In the genomic region with DNA sequence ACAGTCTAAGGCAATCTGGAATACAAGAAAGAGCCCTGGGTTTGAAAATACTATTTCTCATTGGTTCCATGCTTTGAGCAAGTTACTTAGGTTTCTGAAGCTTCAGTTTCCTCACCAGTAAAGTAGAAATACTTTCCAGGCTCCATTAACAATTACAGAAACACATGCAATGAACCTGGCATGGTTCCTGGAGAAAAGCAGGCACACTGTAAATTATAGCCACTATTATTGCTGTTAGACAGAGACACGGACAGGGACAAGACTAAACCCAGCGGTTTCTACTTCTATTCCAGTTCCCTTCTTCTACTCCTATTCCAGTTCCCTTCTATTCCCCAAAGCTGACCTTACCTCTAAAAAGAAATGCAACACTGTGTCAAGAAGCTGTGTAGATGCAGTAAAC, we compare ENCODE assay signal across 25 cellular contexts. TPM values are rescaled to one million over a fixed set of nuclear protein-coding genes. Genes with fewer than 3 reads are reported as not detected.
DNase-seq lines count a peak whose midpoint lies in the region; ATAC-seq, FAIRE-seq and TF ChIP-seq lines count a peak whose summit lies in the region.
"Had no signal": no experiment of that assay in that cellular context is flagged by ENCODE, and none has a peak within 500 bp of the region (broad histone marks: within the 10 kb centered on the region; RNA-seq: fewer than 3 reads in every experiment).

No MANE protein-coding gene starts in this region.

- H3K4me1 Mint-ChIP-seq in stimulated activated memory B cell treated with anti-CD40 and anti-IgM and Interleukin-4, amounts not matched to agents 10 μg/mL and 1 μg/mL and 100 μg/mL, for 72 hours: peaks cover 62% of the 10 kb centered on the region

- H3K4me3 Mint-ChIP-seq in stimulated activated memory B cell treated with anti-CD40 and anti-IgM and Interleukin-4, amounts not matched to agents 10 μg/mL and 1 μg/mL and 100 μg/mL, for 72 hours: no peak overlapping the region
- H3K4me3 Mint-ChIP-seq: CD4-positive, CD25-positive, alpha-beta regulatory T cell; HFFc6 had no signal

- CTCF ChIA-PET in SK-N-SH (lab: Yijun Ruan, JAX): interaction anchor here (0.9 to 3.5 kb wide), 2 partner anchors 9 to 16 kb away, joined by 3 to 11 read pairs; no protein-coding TSS in a partner anchor

- H3K4me3 ChIP-seq in SK-N-SH (ENCODE audit: low read depth in 2 of 2, low read length in 1 of 2) (no peak overlapping the region), esophagus squamous epithelium (no peak overlapping the region)

- no peak overlapping the region for H3K9ac ChIP-seq in SK-N-SH

- 65% methylated on average over 2 of the region's 2 CpGs for WGBS in SK-N-SH (ENCODE audit: low lambda C conversion rate)
- WGBS in esophagus squamous epithelium, 2 donors: 14 to 45% methylated on average over 2 of the region's 2 CpGs

- TF ChIP-seq RAD21 in SK-N-SH (IDR thresholded peaks at IDR 0.05; ENCODE audit: low read length): no peak; the same call in 1 of the 2 replicates

- no peak for ATAC-seq in SK-N-SH treated with all-trans-retinoic acid at 6 μM for 48 hours
- ATAC-seq in stimulated activated memory B cell treated with anti-CD40 and anti-IgM and Interleukin-4, amounts not matched to agents 10 μg/mL and 1 μg/mL and 100 μg/mL, for 72 hours: no peak
- ATAC-seq: HepG2 had no signal

- intact Hi-C loops in esophagus squamous epithelium (cut with DNase I): no loop called here

- H3K27me3 ChIP-seq in SK-N-SH (ENCODE audit: insufficient read depth): no peaks in the 10 kb centered on the region
- H3K27me3 ChIP-seq in esophagus squamous epithelium: no peaks in the 10 kb centered on the region

- H3K27ac Mint-ChIP-seq in stimulated activated memory B cell treated with anti-CD40 and anti-IgM and Interleukin-4, amounts not matched to agents 10 μg/mL and 1 μg/mL and 100 μg/mL, for 72 hours: peak overlapping the region; percentile 48
- H3K27ac Mint-ChIP-seq: HFFc6 had no signal

- TF ChIP-seq EP300 in SK-N-SH (IDR thresholded peaks at IDR 0.05; ENCODE audit: borderline replicate concordance in 1 of 2, low read depth in 1 of 2, low read length in 1 of 2): peak in 1 of 2 experiments; percentile 51; a peak in 1 of 4 replicates

- FAIRE-seq in GM19239 (lab: Jason Lieb, UNC): peak; percentile 82
- FAIRE-seq: HepG2 had no signal

- H3K9me3 Mint-ChIP-seq in stimulated activated memory B cell treated with anti-CD40 and anti-IgM and Interleukin-4, amounts not matched to agents 10 μg/mL and 1 μg/mL and 100 μg/mL, for 72 hours: no peaks in the 10 kb centered on the region
- H3K9me3 Mint-ChIP-seq: CD4-positive, CD25-positive, alpha-beta regulatory T cell; HFFc6 had no signal

- H4K20me1 ChIP-seq in SK-N-SH (ENCODE audit: insufficient read depth): no peaks in the 10 kb centered on the region

- POLR2A ChIA-PET in SK-N-SH (lab: Yijun Ruan, JAX): no interaction called here

- no peaks in the 10 kb centered on the region for H3F3A ChIP-seq in SK-N-SH (replicated peaks; ENCODE audit: insufficient read depth)

- TF ChIP-seq CTCF in SK-N-SH (IDR thresholded peaks at IDR 0.05) (no peak), esophagus squamous epithelium (IDR thresholded peaks at IDR 0.05) (no peak)

- H2AFZ ChIP-seq in SK-N-SH (ENCODE audit: low read depth): no peak overlapping the region

- H3K36me3 ChIP-seq in SK-N-SH (replicated peaks in 1 of 2; ENCODE audit: control insufficient read depth in 1 of 2, insufficient read depth in 2 of 2, low read length in 1 of 2) (peaks cover 0 to 13% of the 10 kb centered on the region in 2 experiments), esophagus squamous epithelium (peaks cover 0 to 7% (median 0%) of the 10 kb centered on the region in 3 donors)

- H3K79me2 ChIP-seq in SK-N-SH (ENCODE audit: insufficient read depth): no peaks in the 10 kb centered on the region

- TF ChIP-seq POLR2A in esophagus squamous epithelium (IDR thresholded peaks at IDR 0.05): no peak

- no peak overlapping the region for H3K4me2 ChIP-seq in SK-N-SH

- H3K27me3 Mint-ChIP-seq in stimulated activated memory B cell treated with anti-CD40 and anti-IgM and Interleukin-4, amounts not matched to agents 10 μg/mL and 1 μg/mL and 100 μg/mL, for 72 hours: no peaks in the 10 kb centered on the region
- H3K27me3 Mint-ChIP-seq: CD4-positive, CD25-positive, alpha-beta regulatory T cell had no signal

- H3K4me1 ChIP-seq in SK-N-SH (ENCODE audit: control insufficient read depth in 1 of 2, insufficient read depth in 2 of 2, low read depth in 1 of 2, low read length in 1 of 2) (peaks cover 0 to 17% of the 10 kb centered on the region in 2 experiments; a peak in 2 of 4 replicates), esophagus squamous epithelium (peaks cover 12 to 46% (median 12%) of the 10 kb centered on the region in 3 donors)

- H3K9me2 ChIP-seq in SK-N-SH: no peaks in the 10 kb centered on the region

- H3K36me3 Mint-ChIP-seq in stimulated activated memory B cell treated with anti-CD40 and anti-IgM and Interleukin-4, amounts not matched to agents 10 μg/mL and 1 μg/mL and 100 μg/mL, for 72 hours: peaks cover 36% of the 10 kb centered on the region

- H3K27ac ChIP-seq in SK-N-SH (ENCODE audit: low read depth in 2 of 2, low read length in 1 of 2) (peak overlapping the region in 1 of 2 experiments; percentile 65; a peak in 2 of 4 replicates), esophagus squamous epithelium (peak overlapping the region in 3 of 4 donors; percentile 33 to 82 (median 70))

- DNase-seq in SK-N-SH (peak; percentile 45), GM19239 (ENCODE audit: insufficient read length, low spot score) (no peak), esophagus squamous epithelium (lab: John Stamatoyannopoulos, UW) (no peak), NCI-H1048 (lab: John Stamatoyannopoulos, UW) (no peak), UCSD-AML1 (lab: John Stamatoyannopoulos, UW; ENCODE audit: unreplicated experiment) (no peak), NCI-H510A treated with DMSO at 0.1 percent for 48 hours (lab: John Stamatoyannopoulos, UW) (no peak)
- DNase-seq: CD4-positive, CD25-positive, alpha-beta regulatory T cell; COR-L47; DMS 273 treated with DMSO at 0.1 percent for 48 hours; GF-D8; HFFc6; KG1; NCI-H1436 treated with DMSO at 0.1 percent for 48 hours; NCI-H2029 treated with DMSO at 0.1 percent for 48 hours; NCI-H2171; NCI-H526 treated with DMSO at 0.1 percent for 48 hours; SHP77; T-helper 1 cell had no signal

- H3K9me3 ChIP-seq in SK-N-SH: no peaks in the 10 kb centered on the region
- no peaks in the 10 kb centered on the region for H3K9me3 ChIP-seq in esophagus squamous epithelium

TF ChIP-seq in SK-N-SH, 30 proteins besides CTCF, POLR2A, EP300 and RAD21:
- peak; percentile 25 for TF ChIP-seq CHD2 (IDR thresholded peaks at IDR 0.05; ENCODE audit: low read length, partially characterized antibody)
- TF ChIP-seq, protein P1, sequence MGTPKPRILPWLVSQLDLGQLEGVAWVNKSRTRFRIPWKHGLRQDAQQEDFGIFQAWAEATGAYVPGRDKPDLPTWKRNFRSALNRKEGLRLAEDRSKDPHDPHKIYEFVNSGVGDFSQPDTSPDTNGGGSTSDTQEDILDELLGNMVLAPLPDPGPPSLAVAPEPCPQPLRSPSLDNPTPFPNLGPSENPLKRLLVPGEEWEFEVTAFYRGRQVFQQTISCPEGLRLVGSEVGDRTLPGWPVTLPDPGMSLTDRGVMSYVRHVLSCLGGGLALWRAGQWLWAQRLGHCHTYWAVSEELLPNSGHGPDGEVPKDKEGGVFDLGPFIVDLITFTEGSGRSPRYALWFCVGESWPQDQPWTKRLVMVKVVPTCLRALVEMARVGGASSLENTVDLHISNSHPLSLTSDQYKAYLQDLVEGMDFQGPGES (IDR thresholded peaks at IDR 0.05; ENCODE audit: low read depth, low read length): no peak
- 0 out of 2 replicates have a peak, but pooled peaks have one; percentile 20 for TF ChIP-seq RCOR1 (IDR thresholded peaks at IDR 0.05; ENCODE audit: low read length)

TF ChIP-seq in SK-N-SH treated with all-trans-retinoic acid at 6 μM for 48 hours, 23 proteins besides CTCF, POLR2A, EP300 and RAD21:
- TF ChIP-seq, protein P2, sequence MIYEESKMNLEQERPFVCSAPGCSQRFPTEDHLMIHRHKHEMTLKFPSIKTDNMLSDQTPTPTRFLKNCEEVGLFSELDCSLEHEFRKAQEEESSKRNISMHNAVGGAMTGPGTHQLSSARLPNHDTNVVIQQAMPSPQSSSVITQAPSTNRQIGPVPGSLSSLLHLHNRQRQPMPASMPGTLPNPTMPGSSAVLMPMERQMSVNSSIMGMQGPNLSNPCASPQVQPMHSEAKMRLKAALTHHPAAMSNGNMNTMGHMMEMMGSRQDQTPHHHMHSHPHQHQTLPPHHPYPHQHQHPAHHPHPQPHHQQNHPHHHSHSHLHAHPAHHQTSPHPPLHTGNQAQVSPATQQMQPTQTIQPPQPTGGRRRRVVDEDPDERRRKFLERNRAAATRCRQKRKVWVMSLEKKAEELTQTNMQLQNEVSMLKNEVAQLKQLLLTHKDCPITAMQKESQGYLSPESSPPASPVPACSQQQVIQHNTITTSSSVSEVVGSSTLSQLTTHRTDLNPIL (CRISPR knock-in tag; IDR thresholded peaks at IDR 0.05; ENCODE audit: low read depth): no peak
- no peak for TF ChIP-seq ZFP30 (CRISPR knock-in tag; IDR thresholded peaks at IDR 0.05)
- no peak for TF ChIP-seq CSDC2 (CRISPR knock-in tag; IDR thresholded peaks at IDR 0.05)
- no peak for TF ChIP-seq ZNF565 (CRISPR knock-in tag; conservative IDR thresholded peaks at IDR 0.05; ENCODE audit: low read depth)
- TF ChIP-seq SNAI2 (CRISPR knock-in tag; IDR thresholded peaks at IDR 0.05): no peak
- TF ChIP-seq PPARA (CRISPR knock-in tag; IDR thresholded peaks at IDR 0.05; ENCODE audit: borderline replicate concordance): no peak
- TF ChIP-seq ZNF70 (CRISPR knock-in tag; IDR thresholded peaks at IDR 0.05): no peak

RNA-seq across cellular contexts. Expression of gene MIPEP, which starts 41.2 kb away (rescaled TPM):
- 10.4 and 12.7 TPM in 2 replicates for polyA plus RNA-seq in SK-N-SH (2012; rRNA removed)
- 13.0 and 16.1 TPM in 2 replicates for polyA plus RNA-seq in SK-N-SH (2012; cell fraction: cytosol; rRNA removed)
- polyA plus RNA-seq in SK-N-SH (2012; cell fraction: nucleus; rRNA removed): 11.3 and 15.6 TPM in 2 replicates
- total RNA-seq in esophagus squamous epithelium: 10 to 100 TPM; 12.1 to 25.7 (median 19.5) TPM

RNA-seq across cellular contexts. Expression of gene C1QTNF9B, which starts 49.3 kb away (rescaled TPM):
- polyA plus RNA-seq in SK-N-SH (2012; rRNA removed): not detected in 2 replicates
- polyA plus RNA-seq in SK-N-SH (2012; cell fraction: cytosol; rRNA removed): not detected in 2 replicates
- polyA plus RNA-seq in SK-N-SH (2012; cell fraction: nucleus; rRNA removed): 0.10 and 0.20 TPM in 2 replicates
- not detected for total RNA-seq in esophagus squamous epithelium
- total RNA-seq: A172; CD4-positive, CD25-positive, alpha-beta regulatory T cell; Daoy; H4; HepG2; M059J had no signal
- polyA plus RNA-seq: CD4-positive, CD25-positive, alpha-beta regulatory T cell; HepG2 had no signal
